8 cellular contexts compared by ENCODE assay signal in the genomic region with DNA sequence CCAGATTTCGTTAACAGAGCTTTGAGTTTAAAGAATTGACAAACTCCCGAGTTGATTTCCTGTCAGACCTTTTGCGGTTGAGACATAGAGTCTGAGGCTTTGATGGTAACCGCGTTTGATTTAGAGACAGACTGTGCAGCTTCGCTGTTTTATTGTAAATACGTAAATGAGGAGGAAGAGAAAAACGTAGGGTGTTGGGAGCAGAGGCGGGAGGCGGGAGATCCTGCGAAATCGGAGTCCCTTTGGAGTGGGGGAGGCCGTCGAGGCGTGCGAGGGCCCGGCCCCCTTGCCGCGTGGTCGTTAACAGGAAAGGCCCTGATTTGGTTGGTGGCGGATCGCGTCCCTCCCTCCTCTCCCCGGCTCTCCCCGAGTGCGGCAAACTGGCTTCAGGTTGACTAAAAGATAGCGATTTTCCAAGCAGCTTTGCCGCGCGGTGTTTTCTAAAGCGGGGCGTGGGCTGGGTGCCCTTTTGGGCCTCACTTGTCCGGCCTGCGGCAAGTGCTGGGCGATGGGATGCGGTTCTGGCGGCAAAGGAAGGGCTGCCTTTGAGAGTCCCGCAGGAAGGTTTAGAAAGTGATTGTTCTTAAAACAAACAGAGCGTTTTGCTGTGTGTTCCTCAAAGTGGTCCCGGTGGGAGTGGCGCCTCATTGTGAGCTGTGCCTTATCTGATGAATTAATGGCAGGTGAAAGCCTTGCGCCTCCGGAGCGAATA. TPM values are rescaled to one million over a fixed set of nuclear protein-coding genes. Genes with fewer than 3 reads are reported as not detected.
DNase-seq lines count a peak whose midpoint lies in the region; ATAC-seq and TF ChIP-seq lines count a peak whose summit lies in the region.

No MANE protein-coding gene starts in this region.

- H3K27ac ChIP-seq in stomach smooth muscle (ENCODE audit: low read length) = peak overlapping the region; percentile 88

- no peaks in the 10 kb centered on the region for H3K36me3 ChIP-seq in stomach smooth muscle (ENCODE audit: control insufficient read depth in 2 of 2, insufficient read depth in 2 of 2, low read length in 2 of 2)

- peak overlapping the region; percentile 85 to 96 (median 92) for H3K27ac Mint-ChIP-seq in naive B cell

- peaks cover 5 to 13% (median 8%) of the 10 kb centered on the region in 3 donors for H3K27me3 Mint-ChIP-seq in naive B cell

- H3K27me3 ChIP-seq in stomach smooth muscle (ENCODE audit: control insufficient read depth in 1 of 2, insufficient read depth in 2 of 2, low read length in 2 of 2) = peaks cover 0 to 2% of the 10 kb centered on the region in 2 donors

- H3K4me1 Mint-ChIP-seq in naive B cell = peaks cover 8 to 18% (median 12%) of the 10 kb centered on the region in 3 donors

- H3K36me3 Mint-ChIP-seq in naive B cell = no peaks in the 10 kb centered on the region

- no peaks in the 10 kb centered on the region for H3K9me3 ChIP-seq in stomach smooth muscle (ENCODE audit: control insufficient read depth in 2 of 2, low read length in 2 of 2)

- peak overlapping the region; percentile 87 to 97 (median 93) for H3K4me3 Mint-ChIP-seq in naive B cell

- peaks cover 0 to 1% (median 0%) of the 10 kb centered on the region in 7 donors for H3K9me3 Mint-ChIP-seq in naive B cell

- ATAC-seq in naive B cell (ENCODE audit: low read depth in 2 of 2) = peak; percentile 41 to 45
- no peak for ATAC-seq in HG03378 (IDR thresholded peaks at IDR 0.05; ENCODE audit: unreplicated experiment)

- peak overlapping the region; percentile 77 to 92 for H3K9ac ChIP-seq in stomach smooth muscle (ENCODE audit: low read length in 2 of 2)

- DNase-seq in ELF-1 (ENCODE audit: low read depth, low spot score) (peak; percentile 85), NCI-H2227 treated with DMSO at 0.1 percent for 48 hours (lab: John Stamatoyannopoulos, UW) (peak; percentile 58), epithelial cell of proximal tubule (ENCODE audit: low read depth) (no peak), naive B cell (peak; percentile 41), NCI-H446 treated with DMSO at 0.1 percent for 48 hours (lab: John Stamatoyannopoulos, UW) (no peak)
- DNase-seq in activated CD8-positive, alpha-beta memory T cell treated with anti-CD3 and anti-CD28 coated beads, Interleukin-2, amount 50 U/mL, for 48 hours = peak; percentile 61

- H3K4me3 ChIP-seq in epithelial cell of proximal tubule (ENCODE audit: low read depth, low read length) (peak overlapping the region; percentile 78), stomach smooth muscle (ENCODE audit: low read length in 2 of 2) (peak overlapping the region; percentile 77 to 78)

- peaks cover 5% of the 10 kb centered on the region for H3K4me1 ChIP-seq in stomach smooth muscle (ENCODE audit: control insufficient read depth, insufficient read depth, low read length)

- TF ChIP-seq CTCF in epithelial cell of proximal tubule (conservative IDR thresholded peaks at IDR 0.05; ENCODE audit: low read depth, low read length) = no peak

RNA-seq across cellular contexts. Expression of a gene that starts 0.9 kb away (rescaled TPM):
- total RNA-seq in epithelial cell of proximal tubule = 4.4 and 6.8 TPM in 2 replicates
- polyA plus RNA-seq in naive B cell (ENCODE audit: low read depth in 6 of 6) = 1 to 10 TPM in 5 of 6 donors, under 1 TPM in 1; 0.40 to 3.1 (median 1.6) TPM

Comparison
In these comparisons a context has a peak if more than half of its experiments do, and no peak if none do; other contexts are left out.
1. DNase-seq: peak in ELF-1 (single experiment), NCI-H2227 treated with DMSO at 0.1 percent for 48 hours (single experiment), activated CD8-positive, alpha-beta memory T cell treated with anti-CD3 and anti-CD28 coated beads, Interleukin-2, amount 50 U/mL, for 48 hours (single experiment) and naive B cell (single experiment); none in epithelial cell of proximal tubule (single experiment) and NCI-H446 treated with DMSO at 0.1 percent for 48 hours (single experiment).